ENCODE assay signal across 8 cellular contexts in genomic region chr16:11094075-11094593, GRCh38.
A peak's percentile ranks its signal among the peaks of the same experiment; 100 is the strongest.
DNase-seq lines count a peak whose midpoint lies in the region; ATAC-seq and TF ChIP-seq lines count a peak whose summit lies in the region.

No MANE protein-coding gene starts in this region.

- H3K27ac ChIP-seq in foreskin keratinocyte, result no peak overlapping the region

- peak overlapping the region; percentile 53 for H3K4me3 Mint-ChIP-seq in activated CD4-positive, alpha-beta T cell treated with anti-CD3 and anti-CD28 coated beads for 36 hours

- H3K9me3 Mint-ChIP-seq in activated CD4-positive, alpha-beta T cell treated with anti-CD3 and anti-CD28 coated beads for 36 hours (ENCODE audit: low read depth), result no peaks in the 10 kb centered on the region

- TF ChIP-seq CTCF in foreskin keratinocyte (conservative IDR thresholded peaks at IDR 0.05), result no peak

- peaks cover 23% of the 10 kb centered on the region for H3K4me1 ChIP-seq in foreskin keratinocyte

- intact Hi-C loops in activated CD4-positive, alpha-beta T cell treated with anti-CD3 and anti-CD28 coated beads for 36 hours (cut with DNase I, micrococcal nuclease), result loop anchor here (1.0 to 10.0 kb wide), 17 partner anchors 18 to 1518 kb away; partner anchors contain the start of genes LITAF (in 1 of the 2) and NUBP1 (in 1 of the 2)

- peak overlapping the region; percentile 99 for H3K27ac Mint-ChIP-seq in activated CD4-positive, alpha-beta T cell treated with anti-CD3 and anti-CD28 coated beads for 36 hours

- CTCF ChIA-PET in activated CD4-positive, alpha-beta T cell treated with anti-CD3 and anti-CD28 coated beads for 36 hours (lab: Charles Lee), result interaction anchor here (0.6 to 2.8 kb wide), 20 partner anchors 10 to 260 kb away, joined by 3 to 18 read pairs (median 4); partner anchors contain the start of genes SOCS1 and TNP2

- peak; percentile 29 for DNase-seq in AG08396 (ENCODE audit: low spot score)
- DNase-seq in activated CD4-positive, alpha-beta T cell treated with anti-CD3 and anti-CD28 coated beads for 36 hours, result peak; percentile 87
- peak; percentile 60 to 83 for DNase-seq in foreskin keratinocyte
- peak; percentile 25 to 37 for DNase-seq in stimulated activated CD8-positive, alpha-beta memory T cell treated with anti-CD3 and anti-CD28 coated beads, Interleukin-4, amount 100 ng/mL, for 4 hours (ENCODE audit: low read depth in 2 of 2, low spot score in 1 of 2)
- no peak for DNase-seq in cerebellar cortex (ENCODE audit: low spot score)
- DNase-seq in medulla oblongata (ENCODE audit: extremely low spot score), result no peak

- H3K27me3 ChIP-seq in foreskin keratinocyte, result no peaks in the 10 kb centered on the region

- no peaks in the 10 kb centered on the region for H3K27me3 Mint-ChIP-seq in activated CD4-positive, alpha-beta T cell treated with anti-CD3 and anti-CD28 coated beads for 36 hours

- peak; percentile 51 for ATAC-seq in GM19324 (IDR thresholded peaks at IDR 0.05; ENCODE audit: low FRiP score, unreplicated experiment)
- peak; percentile 65 for ATAC-seq in HG03442 (IDR thresholded peaks at IDR 0.05; ENCODE audit: unreplicated experiment)
- peak; percentile 77 for ATAC-seq in activated CD4-positive, alpha-beta T cell treated with anti-CD3 and anti-CD28 coated beads for 36 hours
- peak; percentile 82 for ATAC-seq in foreskin keratinocyte

- POLR2A ChIA-PET in activated CD4-positive, alpha-beta T cell treated with anti-CD3 and anti-CD28 coated beads for 36 hours (lab: Charles Lee), result interaction anchor here (0.5 to 2.6 kb wide), 16 partner anchors 11 to 820 kb away, joined by 3 to 32 read pairs (median 6); partner anchors contain the start of gene SOCS1

- H3K36me3 Mint-ChIP-seq in activated CD4-positive, alpha-beta T cell treated with anti-CD3 and anti-CD28 coated beads for 36 hours (ENCODE audit: low read depth), result peaks cover 23% of the 10 kb centered on the region

- peaks cover 87% of the 10 kb centered on the region for H3K4me1 Mint-ChIP-seq in activated CD4-positive, alpha-beta T cell treated with anti-CD3 and anti-CD28 coated beads for 36 hours

Comparison
In these comparisons a context has a peak if more than half of its experiments do, and no peak if none do; other contexts are left out.
1. DNase-seq: peak in AG08396 (single experiment), activated CD4-positive, alpha-beta T cell treated with anti-CD3 and anti-CD28 coated beads for 36 hours (single experiment), foreskin keratinocyte (2 of 2) and stimulated activated CD8-positive, alpha-beta memory T cell treated with anti-CD3 and anti-CD28 coated beads, Interleukin-4, amount 100 ng/mL, for 4 hours (2 of 2); none in cerebellar cortex (single experiment) and medulla oblongata (single experiment).
2. Peak in every context shown above with its lines, with median percentiles within 50 percentile points of each other: ATAC-seq.